ENCODE assay signal across 8 cellular contexts in the genomic region with DNA sequence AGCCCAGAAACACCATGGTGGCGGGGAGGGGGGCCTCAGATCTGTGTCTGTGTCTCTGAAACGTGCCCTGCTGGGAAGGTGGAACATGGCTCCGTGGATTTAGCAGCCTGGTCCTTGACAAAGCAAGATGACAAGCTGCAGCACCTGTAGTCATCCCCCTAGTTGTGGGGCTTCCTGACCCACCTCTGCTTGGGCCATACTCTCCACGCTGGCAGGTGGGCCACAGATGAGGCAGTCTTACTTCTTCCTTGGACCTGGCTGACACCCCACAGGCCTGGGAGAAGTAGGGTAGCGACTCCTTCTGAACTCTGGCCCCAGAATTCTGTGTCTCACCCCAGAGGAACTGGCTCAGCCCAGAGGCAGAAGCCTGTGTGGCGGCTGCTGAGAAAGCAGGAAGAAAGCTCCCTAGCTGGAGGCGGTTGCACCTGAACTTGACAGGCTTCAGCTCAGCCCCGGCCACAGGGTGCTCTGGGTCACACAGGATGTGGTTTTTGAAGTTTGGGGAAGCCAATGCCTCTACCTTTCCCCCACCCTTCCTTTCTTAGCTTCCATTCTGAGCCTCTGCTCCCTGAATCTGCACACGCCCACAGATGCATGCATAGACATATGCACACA.
DNase-seq lines count a peak whose midpoint lies in the region; ATAC-seq, FAIRE-seq and TF ChIP-seq lines count a peak whose summit lies in the region.

No MANE protein-coding gene starts in this region.

- no peak for TF ChIP-seq CTCF in bronchial epithelial cell (IDR thresholded peaks at IDR 0.05; ENCODE audit: insufficient read depth, low read length, severe bottlenecking)
- no peak for TF ChIP-seq CTCF in tibial nerve (IDR thresholded peaks at IDR 0.05)

- H3K27me3 ChIP-seq in bronchial epithelial cell (ENCODE audit: control insufficient read depth, insufficient read depth, low read length) (no peaks in the 10 kb centered on the region), tibial nerve (no peaks in the 10 kb centered on the region)

- ATAC-seq in GM18520 (IDR thresholded peaks at IDR 0.05; ENCODE audit: unreplicated experiment): peak; percentile 93
- peak; percentile 93 for ATAC-seq in HG02973 (IDR thresholded peaks at IDR 0.05; ENCODE audit: unreplicated experiment)

- TF ChIP-seq EP300 in tibial nerve (IDR thresholded peaks at IDR 0.05): no peak

- WGBS in tibial nerve, 2 donors: 73 to 75% methylated on average over 6 to 9 of the region's 9 CpGs

- H3K4me3 ChIP-seq in bronchial epithelial cell (ENCODE audit: low read depth, low read length) (no peak overlapping the region), tibial nerve (no peak overlapping the region)

- H3K4me1 ChIP-seq in tibial nerve: peaks cover 0 to 7% (median 3%) of the 10 kb centered on the region in 4 donors

- TF ChIP-seq POLR2A in tibial nerve (IDR thresholded peaks at IDR 0.05): no peak

- H3K9me3 ChIP-seq in tibial nerve: no peaks in the 10 kb centered on the region

- DNase-seq in T-helper 1 cell: peak; percentile 26 to 92 (median 53)
- peak; percentile 81 for DNase-seq in bronchial epithelial cell (ENCODE audit: low read depth)
- peak; percentile 35 to 37 for DNase-seq in stimulated activated CD8-positive, alpha-beta memory T cell treated with anti-CD3 and anti-CD28 coated beads, Interleukin-7, amount 100 ng/mL, for 1 hour (ENCODE audit: low read depth in 2 of 2)
- DNase-seq in hippocampal formation (lab: John Stamatoyannopoulos, UW): no peak
- no peak for DNase-seq in tibial nerve (ENCODE audit: low spot score in 2 of 2)
- DNase-seq in SIG-M5 treated with dmso at 0.1 percent for 504 hours (lab: John Stamatoyannopoulos, UW; ENCODE audit: unreplicated experiment): no peak

- FAIRE-seq in bronchial epithelial cell (lab: Jason Lieb, UNC): no peak

- H3K36me3 ChIP-seq in bronchial epithelial cell (ENCODE audit: control insufficient read depth, insufficient read depth, low read length) (no peaks in the 10 kb centered on the region), tibial nerve (peaks cover 0 to 53% (median 0%) of the 10 kb centered on the region in 3 donors)

- H3K27ac ChIP-seq in tibial nerve: peak overlapping the region in 2 of 4 donors; percentile 20 to 52

Comparison
In these comparisons a context has a peak if more than half of its experiments do, and no peak if none do; other contexts are left out.
1. DNase-seq: peak in T-helper 1 cell (5 of 5), bronchial epithelial cell (single experiment) and stimulated activated CD8-positive, alpha-beta memory T cell treated with anti-CD3 and anti-CD28 coated beads, Interleukin-7, amount 100 ng/mL, for 1 hour (2 of 2); none in hippocampal formation (0 of 2), tibial nerve (0 of 2) and SIG-M5 treated with dmso at 0.1 percent for 504 hours (single experiment).